2 cellular contexts compared by ENCODE assay signal in the genomic region with DNA sequence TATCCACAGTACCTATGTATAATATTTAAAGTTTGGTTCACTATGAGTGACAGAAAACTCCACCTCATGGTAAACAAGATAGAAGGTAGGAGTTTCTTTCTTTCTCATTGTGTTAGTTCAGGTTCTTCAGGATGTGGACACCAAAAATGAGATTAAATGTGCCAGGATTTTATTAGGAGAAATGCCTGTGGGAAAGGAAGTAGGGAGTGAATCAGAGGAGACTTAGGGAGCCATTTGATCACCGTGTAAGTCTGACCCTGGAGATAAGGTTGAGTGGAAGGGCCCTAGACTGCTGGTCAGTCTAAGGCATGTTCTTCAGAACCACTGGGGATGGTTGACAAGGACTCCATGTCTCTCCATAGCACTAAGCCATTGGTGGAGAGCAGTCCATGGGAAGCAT.
TF ChIP-seq lines count a peak whose summit lies in the region.

No MANE protein-coding gene starts in this region.

TF ChIP-seq in liver, 16 proteins besides CTCF, POLR2A, EP300 and RAD21:
- TF ChIP-seq HNF4G (IDR thresholded peaks at IDR 0.05) (no peak), NR2F2 (IDR thresholded peaks at IDR 0.05) (no peak), JUND (IDR thresholded peaks at IDR 0.05) (no peak), EGR1 (IDR thresholded peaks at IDR 0.05; ENCODE audit: low read depth in 2 of 2) (no peak), GABPA (IDR thresholded peaks at IDR 0.05 in 1 of 2, conservative IDR thresholded peaks at IDR 0.05 in 1 of 2) (no peak), YY1 (IDR thresholded peaks at IDR 0.05) (no peak)

TF ChIP-seq in HepG2, 621 proteins besides CTCF, POLR2A, EP300 and RAD21:
- TF ChIP-seq, protein P1, sequence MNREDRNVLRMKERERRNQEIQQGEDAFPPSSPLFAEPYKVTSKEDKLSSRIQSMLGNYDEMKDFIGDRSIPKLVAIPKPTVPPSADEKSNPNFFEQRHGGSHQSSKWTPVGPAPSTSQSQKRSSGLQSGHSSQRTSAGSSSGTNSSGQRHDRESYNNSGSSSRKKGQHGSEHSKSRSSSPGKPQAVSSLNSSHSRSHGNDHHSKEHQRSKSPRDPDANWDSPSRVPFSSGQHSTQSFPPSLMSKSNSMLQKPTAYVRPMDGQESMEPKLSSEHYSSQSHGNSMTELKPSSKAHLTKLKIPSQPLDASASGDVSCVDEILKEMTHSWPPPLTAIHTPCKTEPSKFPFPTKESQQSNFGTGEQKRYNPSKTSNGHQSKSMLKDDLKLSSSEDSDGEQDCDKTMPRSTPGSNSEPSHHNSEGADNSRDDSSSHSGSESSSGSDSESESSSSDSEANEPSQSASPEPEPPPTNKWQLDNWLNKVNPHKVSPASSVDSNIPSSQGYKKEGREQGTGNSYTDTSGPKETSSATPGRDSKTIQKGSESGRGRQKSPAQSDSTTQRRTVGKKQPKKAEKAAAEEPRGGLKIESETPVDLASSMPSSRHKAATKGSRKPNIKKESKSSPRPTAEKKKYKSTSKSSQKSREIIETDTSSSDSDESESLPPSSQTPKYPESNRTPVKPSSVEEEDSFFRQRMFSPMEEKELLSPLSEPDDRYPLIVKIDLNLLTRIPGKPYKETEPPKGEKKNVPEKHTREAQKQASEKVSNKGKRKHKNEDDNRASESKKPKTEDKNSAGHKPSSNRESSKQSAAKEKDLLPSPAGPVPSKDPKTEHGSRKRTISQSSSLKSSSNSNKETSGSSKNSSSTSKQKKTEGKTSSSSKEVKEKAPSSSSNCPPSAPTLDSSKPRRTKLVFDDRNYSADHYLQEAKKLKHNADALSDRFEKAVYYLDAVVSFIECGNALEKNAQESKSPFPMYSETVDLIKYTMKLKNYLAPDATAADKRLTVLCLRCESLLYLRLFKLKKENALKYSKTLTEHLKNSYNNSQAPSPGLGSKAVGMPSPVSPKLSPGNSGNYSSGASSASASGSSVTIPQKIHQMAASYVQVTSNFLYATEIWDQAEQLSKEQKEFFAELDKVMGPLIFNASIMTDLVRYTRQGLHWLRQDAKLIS (CRISPR knock-in tag; IDR thresholded peaks at IDR 0.05), result no peak
- no peak for TF ChIP-seq KAT8 (CRISPR knock-in tag; IDR thresholded peaks at IDR 0.05)
- TF ChIP-seq ZSCAN12 (CRISPR knock-in tag; IDR thresholded peaks at IDR 0.05), result no peak
- TF ChIP-seq KLF12 (CRISPR knock-in tag; IDR thresholded peaks at IDR 0.05; ENCODE audit: borderline replicate concordance), result no peak
- TF ChIP-seq ZNF768 (CRISPR knock-in tag; IDR thresholded peaks at IDR 0.05), result no peak
- TF ChIP-seq KLF15 (CRISPR knock-in tag; IDR thresholded peaks at IDR 0.05; ENCODE audit: borderline replicate concordance), result no peak
- TF ChIP-seq RAD51 (IDR thresholded peaks at IDR 0.05; ENCODE audit: borderline replicate concordance), result no peak
- TF ChIP-seq, protein P2, sequence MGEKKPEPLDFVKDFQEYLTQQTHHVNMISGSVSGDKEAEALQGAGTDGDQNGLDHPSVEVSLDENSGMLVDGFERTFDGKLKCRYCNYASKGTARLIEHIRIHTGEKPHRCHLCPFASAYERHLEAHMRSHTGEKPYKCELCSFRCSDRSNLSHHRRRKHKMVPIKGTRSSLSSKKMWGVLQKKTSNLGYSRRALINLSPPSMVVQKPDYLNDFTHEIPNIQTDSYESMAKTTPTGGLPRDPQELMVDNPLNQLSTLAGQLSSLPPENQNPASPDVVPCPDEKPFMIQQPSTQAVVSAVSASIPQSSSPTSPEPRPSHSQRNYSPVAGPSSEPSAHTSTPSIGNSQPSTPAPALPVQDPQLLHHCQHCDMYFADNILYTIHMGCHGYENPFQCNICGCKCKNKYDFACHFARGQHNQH (CRISPR knock-in tag; IDR thresholded peaks at IDR 0.05), result no peak
- TF ChIP-seq, protein P3, sequence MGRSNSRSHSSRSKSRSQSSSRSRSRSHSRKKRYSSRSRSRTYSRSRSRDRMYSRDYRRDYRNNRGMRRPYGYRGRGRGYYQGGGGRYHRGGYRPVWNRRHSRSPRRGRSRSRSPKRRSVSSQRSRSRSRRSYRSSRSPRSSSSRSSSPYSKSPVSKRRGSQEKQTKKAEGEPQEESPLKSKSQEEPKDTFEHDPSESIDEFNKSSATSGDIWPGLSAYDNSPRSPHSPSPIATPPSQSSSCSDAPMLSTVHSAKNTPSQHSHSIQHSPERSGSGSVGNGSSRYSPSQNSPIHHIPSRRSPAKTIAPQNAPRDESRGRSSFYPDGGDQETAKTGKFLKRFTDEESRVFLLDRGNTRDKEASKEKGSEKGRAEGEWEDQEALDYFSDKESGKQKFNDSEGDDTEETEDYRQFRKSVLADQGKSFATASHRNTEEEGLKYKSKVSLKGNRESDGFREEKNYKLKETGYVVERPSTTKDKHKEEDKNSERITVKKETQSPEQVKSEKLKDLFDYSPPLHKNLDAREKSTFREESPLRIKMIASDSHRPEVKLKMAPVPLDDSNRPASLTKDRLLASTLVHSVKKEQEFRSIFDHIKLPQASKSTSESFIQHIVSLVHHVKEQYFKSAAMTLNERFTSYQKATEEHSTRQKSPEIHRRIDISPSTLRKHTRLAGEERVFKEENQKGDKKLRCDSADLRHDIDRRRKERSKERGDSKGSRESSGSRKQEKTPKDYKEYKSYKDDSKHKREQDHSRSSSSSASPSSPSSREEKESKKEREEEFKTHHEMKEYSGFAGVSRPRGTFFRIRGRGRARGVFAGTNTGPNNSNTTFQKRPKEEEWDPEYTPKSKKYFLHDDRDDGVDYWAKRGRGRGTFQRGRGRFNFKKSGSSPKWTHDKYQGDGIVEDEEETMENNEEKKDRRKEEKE (IDR thresholded peaks at IDR 0.05), result no peak
- no peak for TF ChIP-seq GPN1 (CRISPR knock-in tag; IDR thresholded peaks at IDR 0.05; ENCODE audit: borderline replicate concordance)
- no peak for TF ChIP-seq SMARCE1 (IDR thresholded peaks at IDR 0.05; ENCODE audit: borderline replicate concordance)
- no peak for TF ChIP-seq ZBTB7A (CRISPR knock-in tag; IDR thresholded peaks at IDR 0.05)
- TF ChIP-seq PHF8 (CRISPR knock-in tag; IDR thresholded peaks at IDR 0.05), result no peak
